ENCODE assay signal across 19 cellular contexts in the genomic region with DNA sequence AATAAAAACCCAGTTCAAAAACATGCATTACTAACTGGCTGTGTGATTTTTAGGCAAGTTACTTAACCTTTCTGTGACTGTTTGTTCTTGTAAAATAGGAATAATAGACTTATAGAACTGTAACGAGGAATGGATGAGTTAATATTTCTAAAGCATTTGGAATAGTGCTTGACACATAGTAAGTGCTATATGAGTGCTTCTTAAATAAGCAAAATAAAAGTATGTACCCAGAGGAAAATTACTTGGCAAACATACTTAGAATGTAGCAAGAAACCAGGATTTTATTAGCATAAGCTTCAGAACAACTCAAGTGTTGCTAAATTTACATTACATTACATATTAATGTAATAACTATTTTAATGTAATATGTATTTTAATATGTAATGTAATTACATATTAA.
"Had no signal": no experiment of that assay in that cellular context is flagged by ENCODE, and none has a peak within 500 bp of the region (broad histone marks: within the 10 kb centered on the region; RNA-seq: fewer than 3 reads in every experiment).

No MANE protein-coding gene starts in this region.

- H3K27me3 ChIP-seq: body of pancreas, neutrophil, right lobe of liver, testis, uterus had no signal

- H3K9me3 ChIP-seq: body of pancreas, left ventricle myocardium inferior, neutrophil, right lobe of liver, testis, uterus had no signal

- H3K36me3 ChIP-seq: left ventricle myocardium inferior, right lobe of liver, uterus had no signal

- H3K4me3 ChIP-seq: body of pancreas, left ventricle myocardium inferior, right lobe of liver, testis, uterus had no signal

- H3K4me1 ChIP-seq: body of pancreas, right lobe of liver, testis, uterus had no signal

- DNase-seq: activated CD4-positive, alpha-beta memory T cell treated with anti-CD3 and anti-CD28 coated beads for 36 hours; activated CD4-positive, CD25-positive, alpha-beta regulatory T cell treated with anti-CD3 and anti-CD28 coated beads, Interleukin-2, amount 50 U/mL, for 72 hours; activated gamma-delta T cell treated with Interleukin-2 at 50 U/mL for 16 hours; activated T-cell treated with anti-CD3 and anti-CD28 coated beads, Interleukin-2, amount 50 U/mL, for 4 hours; aorta; body of pancreas; dermis blood vessel endothelial cell; effector CD4-positive, alpha-beta T cell; left ventricle myocardium inferior; right lobe of liver; stimulated activated CD4-positive, alpha-beta T cell treated with anti-CD3 and anti-CD28 coated beads, Interleukin-2, amount 100 ng/mL, for 48 hours; stimulated activated naive CD8-positive, alpha-beta T cell treated with anti-CD3 and anti-CD28 coated beads, Interleukin-15, Interleukin-2, amounts not matched to agents 100 U/mL and 50 U/mL, for 24 hours; T-helper 17 cell; T1000; testis; trophoblast cell; uterus had no signal

- H3K27ac ChIP-seq: body of pancreas, left ventricle myocardium inferior, neutrophil, right lobe of liver, testis, uterus had no signal

- ATAC-seq: activated T-cell treated with anti-CD3 and anti-CD28 coated beads, Interleukin-2, amount 50 U/mL, for 4 hours; activated T-helper 17 cell treated with anti-CD3 and anti-CD28 coated beads, Interleukin-2, amount 50 U/mL, for 72 hours; body of pancreas; right lobe of liver; stimulated activated naive CD8-positive, alpha-beta T cell treated with anti-CD3 and anti-CD28 coated beads, Interleukin-15, Interleukin-2, amounts not matched to agents 100 U/mL and 50 U/mL, for 24 hours; T-helper 17 cell had no signal
